ENCODE assay signal across 1 cellular context in the genomic region with DNA sequence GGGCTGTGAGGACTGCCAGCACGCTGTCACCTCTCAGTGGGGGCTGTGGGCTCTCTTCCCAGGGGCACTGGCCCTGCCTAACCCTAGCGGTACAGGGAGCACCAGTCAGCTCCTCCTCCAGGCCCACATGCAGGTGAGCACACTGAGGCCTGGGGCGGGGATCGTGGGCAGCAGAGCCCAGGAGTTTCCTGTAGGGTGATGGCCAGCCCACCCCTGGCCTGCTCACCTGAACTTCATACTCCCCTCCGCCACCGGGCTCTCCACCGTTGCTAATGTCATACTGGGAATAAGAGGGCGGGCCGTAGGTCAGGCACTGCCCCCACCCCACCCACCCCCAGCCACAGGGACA.
TF ChIP-seq lines count a peak whose summit lies in the region.

No MANE protein-coding gene starts in this region.

TF ChIP-seq in H1, 55 proteins besides CTCF, POLR2A, EP300 and RAD21:
- TF ChIP-seq NANOG (IDR thresholded peaks at IDR 0.05; ENCODE audit: insufficient read depth, low read depth, low read length, poor library complexity, severe bottlenecking) = no peak
- no peak for TF ChIP-seq POLR2AphosphoS5 (IDR thresholded peaks at IDR 0.05; ENCODE audit: low read depth, low read length)
- TF ChIP-seq SP4 (IDR thresholded peaks at IDR 0.05; ENCODE audit: low read length) = no peak
- no peak for TF ChIP-seq GTF2F1 (IDR thresholded peaks at IDR 0.05; ENCODE audit: borderline replicate concordance, low read depth, low read length)
- TF ChIP-seq, protein P1, sequence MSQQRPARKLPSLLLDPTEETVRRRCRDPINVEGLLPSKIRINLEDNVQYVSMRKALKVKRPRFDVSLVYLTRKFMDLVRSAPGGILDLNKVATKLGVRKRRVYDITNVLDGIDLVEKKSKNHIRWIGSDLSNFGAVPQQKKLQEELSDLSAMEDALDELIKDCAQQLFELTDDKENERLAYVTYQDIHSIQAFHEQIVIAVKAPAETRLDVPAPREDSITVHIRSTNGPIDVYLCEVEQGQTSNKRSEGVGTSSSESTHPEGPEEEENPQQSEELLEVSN (IDR thresholded peaks at IDR 0.05) = no peak; the same call in 1 of the 2 replicates
- TF ChIP-seq SP2 (IDR thresholded peaks at IDR 0.05; ENCODE audit: low read length) = no peak
- no peak for TF ChIP-seq CHD2 (IDR thresholded peaks at IDR 0.05; ENCODE audit: low read length)
- TF ChIP-seq TBP (IDR thresholded peaks at IDR 0.05; ENCODE audit: low read depth, low read length) = no peak
- TF ChIP-seq TEAD4 (IDR thresholded peaks at IDR 0.05; ENCODE audit: low read depth, low read length) = no peak
- TF ChIP-seq PHF8 (conservative IDR thresholded peaks at IDR 0.05; ENCODE audit: low read depth, low read length) = no peak
- no peak for TF ChIP-seq RNF2 (IDR thresholded peaks at IDR 0.05; ENCODE audit: borderline replicate concordance, low read depth, low read length, missing control alignments, poor library complexity, severe bottlenecking)
- no peak for TF ChIP-seq TAF7 (optimal IDR thresholded peaks at IDR 0.05; ENCODE audit: borderline replicate concordance, low read depth, low read length)
- no peak for TF ChIP-seq SIRT6 (IDR thresholded peaks at IDR 0.05; ENCODE audit: low read length)
- TF ChIP-seq RFX5 (IDR thresholded peaks at IDR 0.05; ENCODE audit: borderline replicate concordance, low read depth, low read length) = no peak
- no peak for TF ChIP-seq ZNF274 (IDR thresholded peaks at IDR 0.05; ENCODE audit: borderline replicate concordance, extremely low read depth, low read length)
- no peak for TF ChIP-seq CTBP2 (IDR thresholded peaks at IDR 0.05; ENCODE audit: borderline replicate concordance, insufficient read depth, insufficient read length, low read length)
